Comparison of ENCODE assay signal across 1 cellular context in the genomic region with DNA sequence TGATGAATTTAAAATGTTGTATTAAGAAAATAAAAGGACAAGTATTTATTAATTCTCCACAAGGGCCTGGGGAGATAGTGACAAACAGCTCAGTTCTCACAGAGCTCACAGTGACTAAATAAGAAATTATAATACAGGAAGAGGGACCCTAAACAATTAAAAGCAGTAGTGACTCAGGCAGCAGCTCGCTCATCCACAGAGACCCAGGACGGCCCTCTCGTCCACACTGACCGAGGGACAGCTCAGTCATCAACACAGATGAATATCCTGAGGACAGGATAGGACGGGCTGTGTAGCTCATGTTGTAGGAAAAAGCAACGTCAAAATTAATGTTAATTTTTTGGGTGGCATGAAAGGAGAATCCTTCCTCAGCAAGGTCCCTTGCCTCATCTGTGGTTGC.
TF ChIP-seq lines count a peak whose summit lies in the region.

No MANE protein-coding gene starts in this region.

TF ChIP-seq in H1, 55 proteins besides CTCF, POLR2A, EP300 and RAD21:
- TF ChIP-seq RXRA (IDR thresholded peaks at IDR 0.05; ENCODE audit: insufficient read depth, low read depth, low read length) (no peak), TAF7 (optimal IDR thresholded peaks at IDR 0.05; ENCODE audit: borderline replicate concordance, low read depth, low read length) (no peak), JUND (IDR thresholded peaks at IDR 0.05; ENCODE audit: low read length) (no peak)
